In genomic region chr1:43582162-43582566, GRCh38 we compare ENCODE assay signal across 8 cellular contexts. TPM values are rescaled to one million over a fixed set of nuclear protein-coding genes. Genes with fewer than 3 reads are reported as not detected.
A peak's percentile ranks its signal among the peaks of the same experiment; 100 is the strongest.
DNase-seq lines count a peak whose midpoint lies in the region; ATAC-seq and TF ChIP-seq lines count a peak whose summit lies in the region.

No MANE protein-coding gene starts in this region.

- no peaks in the 10 kb centered on the region for H3K4me1 ChIP-seq in CD8-positive, alpha-beta T cell (ENCODE audit: insufficient read depth, low read length)
- H3K4me1 ChIP-seq in foreskin keratinocyte, result peaks cover 17% of the 10 kb centered on the region

- H3K36me3 Mint-ChIP-seq in CD8-positive, alpha-beta T cell, result no peaks in the 10 kb centered on the region

- intact Hi-C loops in CD8-positive, alpha-beta T cell (cut with DNase I, micrococcal nuclease), result no loop called here

- no peaks in the 10 kb centered on the region for H3K27me3 ChIP-seq in CD8-positive, alpha-beta T cell (ENCODE audit: insufficient read depth, low read length)
- H3K27me3 ChIP-seq in foreskin keratinocyte, result no peaks in the 10 kb centered on the region

- H3K36me3 ChIP-seq in CD8-positive, alpha-beta T cell (ENCODE audit: insufficient read depth, low read length), result no peaks in the 10 kb centered on the region

- no peak overlapping the region for H3K4me3 Mint-ChIP-seq in CD8-positive, alpha-beta T cell

- H3K4me3 ChIP-seq in CD8-positive, alpha-beta T cell (ENCODE audit: low read depth, low read length), result no peak overlapping the region
- H3K4me3 ChIP-seq in coronary artery, result no peak overlapping the region

- H3K9me3 ChIP-seq in CD8-positive, alpha-beta T cell (ENCODE audit: low read length), result no peaks in the 10 kb centered on the region

- H3K27ac ChIP-seq in CD8-positive, alpha-beta T cell (ENCODE audit: low read depth, low read length), result no peak overlapping the region
- peak overlapping the region; percentile 72 for H3K27ac ChIP-seq in foreskin keratinocyte
- no peak overlapping the region for H3K27ac ChIP-seq in coronary artery

- peak in 1 of 7 experiments; percentile 23 for DNase-seq in CD8-positive, alpha-beta T cell
- DNase-seq in NCI-H1694 treated with DMSO at 0.1 percent for 48 hours (lab: John Stamatoyannopoulos, UW), result peak; percentile 95
- DNase-seq in activated CD8-positive, alpha-beta memory T cell treated with anti-CD3 and anti-CD28 coated beads for 24 hours, result peak; percentile 59
- DNase-seq in foreskin keratinocyte, result peak; percentile 95 to 98
- peak; percentile 82 for DNase-seq in stimulated activated CD4-positive, alpha-beta T cell treated with anti-CD3 and anti-CD28 coated beads, Interleukin-1b, Interleukin-23, amount 100 ng/mL, for 48 hours
- no peak for DNase-seq in coronary artery (ENCODE audit: low spot score)

- no peaks in the 10 kb centered on the region for H3K9me3 Mint-ChIP-seq in CD8-positive, alpha-beta T cell

- no peak for TF ChIP-seq CTCF in CD8-positive, alpha-beta T cell (IDR thresholded peaks at IDR 0.05)
- peak; percentile 18 for TF ChIP-seq CTCF in foreskin keratinocyte (conservative IDR thresholded peaks at IDR 0.05)
- TF ChIP-seq CTCF in coronary artery (IDR thresholded peaks at IDR 0.05), result no peak

- H3K27me3 Mint-ChIP-seq in CD8-positive, alpha-beta T cell (ENCODE audit: low read depth), result no peaks in the 10 kb centered on the region

- CTCF ChIA-PET in CD8-positive, alpha-beta T cell (lab: Charles Lee), result no interaction called here

- H3K4me1 Mint-ChIP-seq in CD8-positive, alpha-beta T cell (ENCODE audit: low read depth), result no peaks in the 10 kb centered on the region

- H3K27ac Mint-ChIP-seq in CD8-positive, alpha-beta T cell, result peak overlapping the region; percentile 72

- ATAC-seq in CD8-positive, alpha-beta T cell, result peak; percentile 71
- peak; percentile 92 for ATAC-seq in GM19463 (IDR thresholded peaks at IDR 0.05; ENCODE audit: unreplicated experiment)
- ATAC-seq in foreskin keratinocyte, result peak; percentile 98
- ATAC-seq in GM21381 (IDR thresholded peaks at IDR 0.05; ENCODE audit: unreplicated experiment), result no peak

- POLR2A ChIA-PET in CD8-positive, alpha-beta T cell (lab: Charles Lee), result no interaction called here

RNA-seq across cellular contexts. Expression of gene PTPRF, which starts 51.5 kb away (rescaled TPM):
- under 1 TPM in 1 of 2 experiments, not detected in 1; 0.11 TPM for total RNA-seq in CD8-positive, alpha-beta T cell
- 147 and 186 TPM in 2 replicates for total RNA-seq in foreskin keratinocyte
- polyA plus RNA-seq in foreskin keratinocyte, result 57.6 and 75.7 TPM in 2 replicates

Comparison
In these comparisons a context has a peak if more than half of its experiments do, and no peak if none do; other contexts are left out.
1. RNA of gene PTPRF, which starts 51.5 kb away (total RNA-seq): 147 to 186 TPM in foreskin keratinocyte; 0.11 TPM in CD8-positive, alpha-beta T cell; every median in the first group is over 100 times any median in the second.